8 cellular contexts compared by ENCODE assay signal in the genomic region with DNA sequence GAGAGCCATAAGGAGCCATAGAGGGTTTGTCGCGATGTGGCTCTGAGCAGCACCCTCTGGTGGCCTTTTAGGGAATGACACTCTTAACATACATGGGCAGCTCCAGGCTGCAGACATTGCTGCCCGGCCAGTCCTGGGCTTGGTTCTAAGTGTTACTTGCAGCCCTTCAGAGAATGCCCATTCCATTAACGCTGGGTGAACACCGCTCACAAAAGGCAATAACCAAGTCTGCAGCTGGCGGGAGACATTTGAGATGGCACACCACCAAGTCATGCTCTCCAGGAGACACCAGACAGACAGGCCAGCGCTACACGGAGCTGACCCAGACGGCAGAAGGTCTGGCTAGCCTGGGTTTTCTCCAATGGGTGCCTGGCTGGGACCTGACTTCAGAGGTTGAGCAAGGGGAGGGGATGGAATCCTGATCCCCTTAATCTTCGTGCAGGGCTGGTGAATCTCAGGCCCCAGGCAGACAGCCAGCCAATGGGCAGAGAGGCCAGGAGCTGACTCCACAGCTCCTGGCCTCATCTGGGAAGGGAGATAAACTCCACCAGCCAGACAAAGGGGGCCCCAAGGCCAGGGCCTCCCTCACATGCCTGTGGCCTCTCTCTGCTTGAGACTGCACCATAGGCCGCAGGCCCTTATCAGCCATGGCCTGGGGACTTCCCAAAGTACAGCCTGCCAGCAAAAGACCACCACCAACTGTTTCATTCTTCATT. TPM values are rescaled to one million over a fixed set of nuclear protein-coding genes. Genes with fewer than 3 reads are reported as not detected.
A peak's percentile ranks its signal among the peaks of the same experiment; 100 is the strongest.
DNase-seq lines count a peak whose midpoint lies in the region; ATAC-seq, FAIRE-seq and TF ChIP-seq lines count a peak whose summit lies in the region.

No MANE protein-coding gene starts in this region.

- H3K27ac ChIP-seq in SJCRH30 (peak overlapping the region; percentile 37), pancreas (peak overlapping the region in 2 of 4 donors; percentile 61 to 76), tibial artery (no peak overlapping the region)

- TF ChIP-seq CTCF in pancreas (IDR thresholded peaks at IDR 0.05) = peak; percentile 84 to 97 (median 92)
- TF ChIP-seq CTCF in tibial artery (IDR thresholded peaks at IDR 0.05) = peak; percentile 88 to 95

- WGBS in pancreas, 2 donors = 18 to 21% methylated on average over 11 of the region's 11 CpGs

- H3K4me1 ChIP-seq in SJCRH30 (peaks cover 14% of the 10 kb centered on the region), pancreas (peaks cover 8 to 26% (median 8%) of the 10 kb centered on the region in 3 donors), tibial artery (peaks cover 0 to 8% (median 2%) of the 10 kb centered on the region in 4 donors)

- DNase-seq in GM18507 (ENCODE audit: extremely low spot score, insufficient read length, low read depth) (peak; percentile 44), MG63 (peak; percentile 44), SJCRH30 (peak; percentile 67 to 88), glomerular endothelial cell (ENCODE audit: extremely low read depth, low read depth, low spot score) (peak; percentile 56), pancreas (peak in 5 of 6 donors; percentile 72 to 86 (median 74)), tibial artery (peak; percentile 85 to 87)
- DNase-seq in activated naive CD4-positive, alpha-beta T cell (lab: John Stamatoyannopoulos, UW) = peak in 3 of 4 experiments; percentile 19 to 50 (median 27)

- intact Hi-C loops in pancreas (cut with DNase I) (loop anchor here in 2 of 3 donors (5.0 to 10.0 kb wide), 2 partner anchors 188 to 200 kb away; no protein-coding TSS in a partner anchor), tibial artery (cut with DNase I; ENCODE audit: low total_unique reads) (loop anchor here (1.0 kb wide), 1 partner anchor 198 kb away; no protein-coding TSS in a partner anchor)

- peak; percentile 70 for FAIRE-seq in A204.1 (lab: Jason Lieb, UNC)
- peak; percentile 83 for FAIRE-seq in GM18507 (lab: Jason Lieb, UNC)
- no peak for FAIRE-seq in pancreas (lab: Jason Lieb, UNC)

- H3K36me3 ChIP-seq in MG63 = no peaks in the 10 kb centered on the region
- H3K36me3 ChIP-seq in SJCRH30 = no peaks in the 10 kb centered on the region
- H3K36me3 ChIP-seq in pancreas = no peaks in the 10 kb centered on the region
- H3K36me3 ChIP-seq in tibial artery = no peaks in the 10 kb centered on the region

- H3K4me3 ChIP-seq in MG63 = no peak overlapping the region
- H3K4me3 ChIP-seq in SJCRH30 = no peak overlapping the region
- no peak overlapping the region for H3K4me3 ChIP-seq in pancreas
- H3K4me3 ChIP-seq in tibial artery = no peak overlapping the region

- H3K9me3 ChIP-seq in MG63 (no peaks in the 10 kb centered on the region), SJCRH30 (replicated peaks) (no peaks in the 10 kb centered on the region), pancreas (no peaks in the 10 kb centered on the region), tibial artery (no peaks in the 10 kb centered on the region)

- H3K27me3 ChIP-seq in MG63 (no peaks in the 10 kb centered on the region), SJCRH30 (no peaks in the 10 kb centered on the region), pancreas (no peaks in the 10 kb centered on the region), tibial artery (peaks cover 0 to 2% of the 10 kb centered on the region in 2 donors)

- ATAC-seq in pancreas = peak; percentile 74 to 92 (median 84)

RNA-seq across cellular contexts. Expression of a gene that starts 58.8 kb away (rescaled TPM):
- total RNA-seq in MG63 (2014; rRNA removed; shearing (Covaris generic); ENCODE audit: low replicate concordance) = 27.6 and 32.5 TPM in 2 replicates
- 18.5 and 20.3 TPM in 2 replicates for total RNA-seq in SJCRH30 (2014; rRNA removed; shearing (Covaris generic))
- total RNA-seq in glomerular endothelial cell (71.7 and 72.6 TPM in 2 replicates), pancreas (10 to 100 TPM; 10.7 to 28.8 (median 15.6) TPM)
- 10 to 100 TPM; 17.8 to 22.7 TPM for polyA plus RNA-seq in pancreas

Comparison
In these comparisons a context has a peak if more than half of its experiments do, and no peak if none do; other contexts are left out.
1. DNase-seq: peak in every context shown above with its lines; median percentile 86 in tibial artery; 78 in SJCRH30; 74 in pancreas; 56 in glomerular endothelial cell; 44 in GM18507; 44 in MG63; 27 in activated naive CD4-positive, alpha-beta T cell.